Comparison of ENCODE assay signal across 24 cellular contexts in genomic region chr11:116855413-116855812, GRCh38. TPM values are rescaled to one million over a fixed set of nuclear protein-coding genes. Genes with fewer than 3 reads are reported as not detected.
DNase-seq lines count a peak whose midpoint lies in the region; ATAC-seq lines count a peak whose summit lies in the region.
"Had no signal": no experiment of that assay in that cellular context is flagged by ENCODE, and none has a peak within 500 bp of the region (broad histone marks: within the 10 kb centered on the region; RNA-seq: fewer than 3 reads in every experiment).

No MANE protein-coding gene starts in this region.

- peaks cover 52% of the 10 kb centered on the region for H3K4me1 Mint-ChIP-seq in activated CD8-positive, alpha-beta memory T cell treated with anti-CD3 and anti-CD28 coated beads, Interleukin-2, amount 10 ng/mL, durations not matched to agents 7 days and 5 days

- H3K36me3 Mint-ChIP-seq in activated CD8-positive, alpha-beta memory T cell treated with anti-CD3 and anti-CD28 coated beads, Interleukin-2, amount 10 ng/mL, durations not matched to agents 7 days and 5 days = peaks cover 38% of the 10 kb centered on the region

- peak overlapping the region; percentile 27 for H3K27ac ChIP-seq in angular gyrus (ENCODE audit: low read depth, low read length)
- H3K27ac ChIP-seq in skin epidermis = peak overlapping the region in 12 of 21 experiments; percentile 2 to 93 (median 26)
- H3K27ac ChIP-seq: cardiac muscle cell, gastroesophageal sphincter, vagina had no signal

- no peak overlapping the region for H3K4me3 ChIP-seq in skin epidermis
- H3K4me3 ChIP-seq: cardiac muscle cell, gastroesophageal sphincter, vagina had no signal

- H3K27ac Mint-ChIP-seq in activated CD8-positive, alpha-beta memory T cell treated with anti-CD3 and anti-CD28 coated beads, Interleukin-2, amount 10 ng/mL, durations not matched to agents 7 days and 5 days = peak overlapping the region; percentile 82

- no peak for ATAC-seq in activated CD8-positive, alpha-beta memory T cell treated with anti-CD3 and anti-CD28 coated beads, Interleukin-2, amount 10 ng/mL, durations not matched to agents 7 days and 5 days
- ATAC-seq in GM21390 (IDR thresholded peaks at IDR 0.05; ENCODE audit: unreplicated experiment) (no peak), HG03460 (IDR thresholded peaks at IDR 0.05; ENCODE audit: unreplicated experiment) (no peak)
- ATAC-seq: esophagus mucosa, gastroesophageal sphincter, HCT116 had no signal

- H3K4me3 Mint-ChIP-seq in activated CD8-positive, alpha-beta memory T cell treated with anti-CD3 and anti-CD28 coated beads, Interleukin-2, amount 10 ng/mL, durations not matched to agents 7 days and 5 days = no peak overlapping the region

- no peaks in the 10 kb centered on the region for H3K9me3 Mint-ChIP-seq in activated CD8-positive, alpha-beta memory T cell treated with anti-CD3 and anti-CD28 coated beads, Interleukin-2, amount 10 ng/mL, durations not matched to agents 7 days and 5 days (ENCODE audit: low read depth)

- H3K27me3 Mint-ChIP-seq in activated CD8-positive, alpha-beta memory T cell treated with anti-CD3 and anti-CD28 coated beads, Interleukin-2, amount 10 ng/mL, durations not matched to agents 7 days and 5 days = no peaks in the 10 kb centered on the region

- CTCF ChIA-PET in activated CD8-positive, alpha-beta memory T cell treated with anti-CD3 and anti-CD28 coated beads, Interleukin-2, amount 10 ng/mL, durations not matched to agents 7 days and 5 days (lab: Charles Lee) = interaction anchor here (0.7 to 12.6 kb wide), 8 partner anchors 10 to 371 kb away, joined by 3 to 145 read pairs (median 4); partner anchors contain the start of genes APOA1, APOA5 and SIDT2

- DNase-seq in activated CD8-positive, alpha-beta memory T cell treated with anti-CD3 and anti-CD28 coated beads, Interleukin-2, amount 10 ng/mL, durations not matched to agents 7 days and 5 days = no peak
- DNase-seq in activated CD8-positive, alpha-beta memory T cell treated with anti-CD3 and anti-CD28 coated beads, Interleukin-2, amount 50 U/mL, for 4 hours = no peak
- DNase-seq in MV-4-11 (lab: John Stamatoyannopoulos, UW) = peak; percentile 9
- DNase-seq in effector CD8-positive, alpha-beta T cell (lab: John Stamatoyannopoulos, UW) = no peak
- DNase-seq: amygdala; BE2C; NCI-H1436 treated with DMSO at 0.1 percent for 48 hours; NCI-H2171; NCI-H526 treated with DMSO at 0.1 percent for 48 hours; stimulated activated CD8-positive, alpha-beta memory T cell treated with anti-CD3 and anti-CD28 coated beads, Interleukin-4, amount 100 ng/mL, for 48 hours had no signal

RNA-seq across cellular contexts. Expression of gene APOA1, which starts 18.0 kb away (rescaled TPM):
- under 1 TPM in 1 of 2 experiments, not detected in 1; 0.23 TPM for total RNA-seq in activated CD8-positive, alpha-beta memory T cell treated with anti-CD3 and anti-CD28 coated beads, Interleukin-2, amount 10 ng/mL, durations not matched to agents 7 days and 5 days
- total RNA-seq: kidney epithelial cell had no signal

RNA-seq across cellular contexts. Expression of gene APOC3, which starts 25.7 kb away (rescaled TPM):
- not detected for total RNA-seq in activated CD8-positive, alpha-beta memory T cell treated with anti-CD3 and anti-CD28 coated beads, Interleukin-2, amount 10 ng/mL, durations not matched to agents 7 days and 5 days
- total RNA-seq: kidney epithelial cell, lung microvascular endothelial cell, myocyte, osteoblast, temporal lobe, vagina had no signal

RNA-seq across cellular contexts. Expression of gene APOA4, which starts 32.3 kb away (rescaled TPM):
- total RNA-seq in activated CD8-positive, alpha-beta memory T cell treated with anti-CD3 and anti-CD28 coated beads, Interleukin-2, amount 10 ng/mL, durations not matched to agents 7 days and 5 days = not detected
- total RNA-seq: esophagus mucosa, kidney epithelial cell, lung microvascular endothelial cell, myocyte, osteoblast, temporal lobe, vagina had no signal
